In genomic region chr6:7267521-7268091, GRCh38 we compare ENCODE assay signal across 8 cellular contexts. TPM values are rescaled to one million over a fixed set of nuclear protein-coding genes. Genes with fewer than 3 reads are reported as not detected.
DNase-seq lines count a peak whose midpoint lies in the region; ATAC-seq and TF ChIP-seq lines count a peak whose summit lies in the region.

No MANE protein-coding gene starts in this region.

- no peaks in the 10 kb centered on the region for H3K36me3 ChIP-seq in aorta (ENCODE audit: control insufficient read depth in 1 of 2, insufficient read depth in 2 of 2, low read length in 1 of 2)

- TF ChIP-seq CTCF in GM20000 (IDR thresholded peaks at IDR 0.05; ENCODE audit: extremely low read depth, missing control alignments): no peak

- H3K9me3 ChIP-seq in aorta (ENCODE audit: control insufficient read depth, low read length): peaks cover 1% of the 10 kb centered on the region

- H3K4me3 ChIP-seq in aorta (ENCODE audit: low read length in 2 of 2): no peak overlapping the region

- 44 to 49% methylated on average over 13 of the region's 13 CpGs for WGBS in aorta, 2 donors

- no peaks in the 10 kb centered on the region for H3K27me3 ChIP-seq in aorta (ENCODE audit: control insufficient read depth in 1 of 2, insufficient read depth in 2 of 2, low read length in 1 of 2)

- ATAC-seq in aorta (ENCODE audit: low FRiP score): peak; percentile 51

- DNase-seq in stimulated activated CD4-positive, alpha-beta T cell treated with anti-CD3 and anti-CD28 coated beads, Interleukin-1b, Interleukin-23, amount 100 ng/mL, for 48 hours: peak; percentile 22
- DNase-seq in stimulated activated CD4-positive, alpha-beta T cell treated with anti-CD3 and anti-CD28 coated beads, Interleukin-4, amount 100 ng/mL, for 4 hours: no peak
- DNase-seq in anterior cingulate cortex (lab: John Stamatoyannopoulos, UW) (peak in 54 of 58 donors; percentile 19 to 92 (median 66)), inferior parietal cortex (ENCODE audit: extremely low spot score) (peak; percentile 68), aorta (peak; percentile 86), GM20000 (ENCODE audit: low spot score) (no peak), DMS79 treated with DMSO at 0.1 percent for 48 hours (lab: John Stamatoyannopoulos, UW) (no peak), NCI-H1436 treated with DMSO at 0.1 percent for 48 hours (lab: John Stamatoyannopoulos, UW) (no peak)

- H3K27ac ChIP-seq in aorta (ENCODE audit: low read depth in 1 of 2, low read length in 2 of 2): no peak overlapping the region

- intact Hi-C loops in aorta (cut with DNase I): no loop called here

- no peaks in the 10 kb centered on the region for H3K4me1 ChIP-seq in aorta (ENCODE audit: control insufficient read depth in 1 of 2, insufficient read depth in 2 of 2, low read length in 2 of 2)

RNA-seq across cellular contexts. Expression of gene SSR1, which starts 45.4 kb away (rescaled TPM):
- total RNA-seq in aorta: 100 to 1,000 TPM; 114 to 125 TPM
- polyA plus RNA-seq in aorta: 10 to 100 TPM; 32.9 to 39.0 TPM

Comparison
In these comparisons a context has a peak if more than half of its experiments do, and no peak if none do; other contexts are left out.
1. DNase-seq: peak in stimulated activated CD4-positive, alpha-beta T cell treated with anti-CD3 and anti-CD28 coated beads, Interleukin-1b, Interleukin-23, amount 100 ng/mL, for 48 hours (single experiment), anterior cingulate cortex (54 of 58), inferior parietal cortex (single experiment) and aorta (2 of 2); none in stimulated activated CD4-positive, alpha-beta T cell treated with anti-CD3 and anti-CD28 coated beads, Interleukin-4, amount 100 ng/mL, for 4 hours (0 of 2), GM20000 (single experiment), DMS79 treated with DMSO at 0.1 percent for 48 hours (single experiment) and NCI-H1436 treated with DMSO at 0.1 percent for 48 hours (single experiment).